Comparison of ENCODE assay signal across 9 cellular contexts in the genomic region with DNA sequence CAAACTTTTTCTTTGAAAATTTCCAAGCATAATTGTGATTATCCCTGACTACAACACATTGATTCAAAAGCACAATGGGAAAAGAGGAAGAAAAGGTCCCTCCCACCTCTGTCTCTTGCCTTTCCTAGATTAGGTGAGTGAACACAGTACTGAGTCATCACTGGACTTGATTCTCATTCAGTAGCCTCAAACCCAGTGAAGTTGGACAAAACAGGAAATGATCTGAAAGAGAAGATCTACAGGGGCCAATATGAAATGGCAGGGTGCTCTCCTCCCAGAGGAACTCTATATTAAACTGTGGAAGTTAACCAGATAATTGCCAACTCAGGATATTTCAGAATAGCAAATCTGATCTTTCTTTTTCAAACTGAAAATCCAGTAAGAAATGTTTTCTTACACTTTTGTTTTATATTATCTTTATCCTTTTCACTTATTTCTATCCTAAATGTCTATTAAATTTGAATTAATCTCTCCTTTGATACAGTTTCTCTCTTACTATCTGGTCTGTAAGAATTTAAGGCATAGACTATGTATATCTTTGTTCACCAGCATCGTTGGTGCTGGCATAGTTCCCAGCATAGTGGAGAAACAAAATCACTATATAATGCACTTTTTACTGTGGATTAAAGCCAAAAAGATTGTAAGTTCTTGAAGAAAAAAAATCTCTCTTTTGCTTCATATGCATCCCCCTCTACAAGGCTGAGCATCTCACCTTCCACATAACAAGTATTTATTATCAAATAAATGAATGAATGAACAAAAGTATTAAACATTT. TPM values are rescaled to one million over a fixed set of nuclear protein-coding genes. Genes with fewer than 3 reads are reported as not detected.
DNase-seq lines count a peak whose midpoint lies in the region; ATAC-seq, FAIRE-seq and TF ChIP-seq lines count a peak whose summit lies in the region.
"Had no signal": no experiment of that assay in that cellular context is flagged by ENCODE, and none has a peak within 500 bp of the region (broad histone marks: within the 10 kb centered on the region; RNA-seq: fewer than 3 reads in every experiment).

No MANE protein-coding gene starts in this region.

- intact Hi-C loops in MCF 10A (cut with micrococcal nuclease) = no loop called here
- intact Hi-C loops in breast epithelium (cut with DNase I; ENCODE audit: low total_unique reads) = no loop called here
- intact Hi-C loops in Calu3 (cut with micrococcal nuclease; ENCODE audit: unreplicated experiment) = no loop called here

- no peaks in the 10 kb centered on the region for H3K36me3 ChIP-seq in breast epithelium

- H3K27me3 Mint-ChIP-seq in MCF 10A (ENCODE audit: insufficient read depth, unreplicated experiment) (peaks cover 59% of the 10 kb centered on the region), WTC11 (ENCODE audit: low read depth) (peaks cover 2% of the 10 kb centered on the region; the same call in 1 of the 2 replicates), Calu3 (ENCODE audit: unreplicated experiment) (peaks cover 81% of the 10 kb centered on the region)
- no peaks in the 10 kb centered on the region for H3K27me3 Mint-ChIP-seq in T-helper 1 cell treated with Interleukin-12 subunit alpha and Interleukin-12 subunit beta and Interleukin-4 antibody, amounts not matched to agents 30 μg/mL and 1 μg/mL, for 36 hours (ENCODE audit: low read depth)

- H3K4me1 ChIP-seq in breast epithelium = no peaks in the 10 kb centered on the region

- H3K4me3 Mint-ChIP-seq in MCF 10A (ENCODE audit: unreplicated experiment) (no peak overlapping the region), WTC11 (no peak overlapping the region), Calu3 (ENCODE audit: low read depth, unreplicated experiment) (no peak overlapping the region)
- H3K4me3 Mint-ChIP-seq in T-helper 1 cell treated with Interleukin-12 subunit alpha and Interleukin-12 subunit beta and Interleukin-4 antibody, amounts not matched to agents 30 μg/mL and 1 μg/mL, for 36 hours = peak overlapping the region; percentile 59

- H3K36me3 Mint-ChIP-seq in MCF 10A (ENCODE audit: insufficient read depth, unreplicated experiment) (peaks cover 8% of the 10 kb centered on the region), WTC11 (no peaks in the 10 kb centered on the region), Calu3 (ENCODE audit: insufficient read depth, unreplicated experiment) (no peaks in the 10 kb centered on the region)
- peaks cover 13% of the 10 kb centered on the region for H3K36me3 Mint-ChIP-seq in T-helper 1 cell treated with Interleukin-12 subunit alpha and Interleukin-12 subunit beta and Interleukin-4 antibody, amounts not matched to agents 30 μg/mL and 1 μg/mL, for 36 hours (ENCODE audit: low read depth)

- BruUV-seq in MCF 10A (replicated peaks; lab: Mats Ljungman, UMichigan) = no TSS peak
- BruUV-seq in Calu3 (replicated peaks; lab: Mats Ljungman, UMichigan) = no TSS peak

- FAIRE-seq in urothelium cell line (lab: Jason Lieb, UNC) = no peak
- FAIRE-seq: endometrium had no signal

- DNase-seq in MCF 10A (ENCODE audit: unreplicated experiment) (peak; percentile 30), breast epithelium (ENCODE audit: low spot score in 2 of 2) (no peak), urothelium cell line (ENCODE audit: low spot score) (peak; percentile 65), WTC11 (ENCODE audit: low spot score) (no peak), NCI-H446 (lab: John Stamatoyannopoulos, UW) (no peak), Calu3 (no peak)

- CTCF ChIA-PET in MCF 10A (lab: Yijun Ruan, JAX) (interaction anchor here (0.6 kb wide), 1 partner anchor 1396 kb away, joined by 3 read pairs; no protein-coding TSS in a partner anchor), WTC11 (lab: Charles Lee) (no interaction called here), Calu3 (lab: Charles Lee) (interaction anchor here (0.5 to 1.2 kb wide), 2 partner anchors 12 to 1280 kb away, joined by 3 read pairs; no protein-coding TSS in a partner anchor)

- POLR2A ChIA-PET in MCF 10A (lab: Yijun Ruan, JAX) (no interaction called here), WTC11 (lab: Charles Lee) (no interaction called here)

- H3K4me3 ChIP-seq in breast epithelium = no peak overlapping the region

- H3K27me3 ChIP-seq in breast epithelium = no peaks in the 10 kb centered on the region

- no peak for TF ChIP-seq CTCF in MCF 10A (IDR thresholded peaks at IDR 0.05; ENCODE audit: unreplicated experiment)
- TF ChIP-seq CTCF in breast epithelium (IDR thresholded peaks at IDR 0.05) = no peak
- TF ChIP-seq CTCF in WTC11 (IDR thresholded peaks at IDR 0.05) = no peak
- TF ChIP-seq CTCF in Calu3 (IDR thresholded peaks at IDR 0.05; ENCODE audit: unreplicated experiment) = no peak

- H3K9me3 ChIP-seq in breast epithelium = no peaks in the 10 kb centered on the region

- no peaks in the 10 kb centered on the region for H3K9me3 Mint-ChIP-seq in MCF 10A (ENCODE audit: unreplicated experiment)
- no peaks in the 10 kb centered on the region for H3K9me3 Mint-ChIP-seq in T-helper 1 cell treated with Interleukin-12 subunit alpha and Interleukin-12 subunit beta and Interleukin-4 antibody, amounts not matched to agents 30 μg/mL and 1 μg/mL, for 36 hours
- no peaks in the 10 kb centered on the region for H3K9me3 Mint-ChIP-seq in WTC11
- no peaks in the 10 kb centered on the region for H3K9me3 Mint-ChIP-seq in Calu3 (ENCODE audit: low read depth, unreplicated experiment)

- ATAC-seq in HG03095 (IDR thresholded peaks at IDR 0.05; ENCODE audit: unreplicated experiment) = peak; percentile 54
- no peak for ATAC-seq in WTC11

- no peak overlapping the region for H3K27ac Mint-ChIP-seq in MCF 10A (ENCODE audit: low read depth, unreplicated experiment)
- H3K27ac Mint-ChIP-seq in T-helper 1 cell treated with Interleukin-12 subunit alpha and Interleukin-12 subunit beta and Interleukin-4 antibody, amounts not matched to agents 30 μg/mL and 1 μg/mL, for 36 hours = peak overlapping the region; percentile 91
- H3K27ac Mint-ChIP-seq in WTC11 = no peak overlapping the region
- H3K27ac Mint-ChIP-seq in Calu3 (ENCODE audit: unreplicated experiment) = no peak overlapping the region

- H3K4me1 Mint-ChIP-seq in MCF 10A (ENCODE audit: insufficient read depth, unreplicated experiment) (peaks cover 9% of the 10 kb centered on the region), WTC11 (peaks cover 20% of the 10 kb centered on the region), Calu3 (ENCODE audit: low read depth, unreplicated experiment) (no peaks in the 10 kb centered on the region)
- peaks cover 88% of the 10 kb centered on the region for H3K4me1 Mint-ChIP-seq in T-helper 1 cell treated with Interleukin-12 subunit alpha and Interleukin-12 subunit beta and Interleukin-4 antibody, amounts not matched to agents 30 μg/mL and 1 μg/mL, for 36 hours (ENCODE audit: low read depth)

- TF ChIP-seq POLR2A in breast epithelium (IDR thresholded peaks at IDR 0.05) = no peak

- H3K27ac ChIP-seq in breast epithelium = no peak overlapping the region

TF ChIP-seq in WTC11, 78 proteins besides CTCF, POLR2A, EP300 and RAD21:
- TF ChIP-seq NR3C1 (CRISPR knock-in tag; conservative IDR thresholded peaks at IDR 0.05; ENCODE audit: low read depth) (no peak), ZNF263 (CRISPR knock-in tag; IDR thresholded peaks at IDR 0.05; ENCODE audit: low read depth) (no peak), SP1 (CRISPR knock-in tag; conservative IDR thresholded peaks at IDR 0.05) (no peak)
- TF ChIP-seq, protein P1, sequence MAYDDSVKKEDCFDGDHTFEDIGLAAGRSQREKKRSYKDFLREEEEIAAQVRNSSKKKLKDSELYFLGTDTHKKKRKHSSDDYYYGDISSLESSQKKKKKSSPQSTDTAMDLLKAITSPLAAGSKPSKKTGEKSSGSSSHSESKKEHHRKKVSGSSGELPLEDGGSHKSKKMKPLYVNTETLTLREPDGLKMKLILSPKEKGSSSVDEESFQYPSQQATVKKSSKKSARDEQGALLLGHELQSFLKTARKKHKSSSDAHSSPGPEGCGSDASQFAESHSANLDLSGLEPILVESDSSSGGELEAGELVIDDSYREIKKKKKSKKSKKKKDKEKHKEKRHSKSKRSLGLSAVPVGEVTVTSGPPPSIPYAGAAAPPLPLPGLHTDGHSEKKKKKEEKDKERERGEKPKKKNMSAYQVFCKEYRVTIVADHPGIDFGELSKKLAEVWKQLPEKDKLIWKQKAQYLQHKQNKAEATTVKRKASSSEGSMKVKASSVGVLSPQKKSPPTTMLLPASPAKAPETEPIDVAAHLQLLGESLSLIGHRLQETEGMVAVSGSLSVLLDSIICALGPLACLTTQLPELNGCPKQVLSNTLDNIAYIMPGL (CRISPR knock-in tag; IDR thresholded peaks at IDR 0.05) = no peak
- TF ChIP-seq, protein P2, sequence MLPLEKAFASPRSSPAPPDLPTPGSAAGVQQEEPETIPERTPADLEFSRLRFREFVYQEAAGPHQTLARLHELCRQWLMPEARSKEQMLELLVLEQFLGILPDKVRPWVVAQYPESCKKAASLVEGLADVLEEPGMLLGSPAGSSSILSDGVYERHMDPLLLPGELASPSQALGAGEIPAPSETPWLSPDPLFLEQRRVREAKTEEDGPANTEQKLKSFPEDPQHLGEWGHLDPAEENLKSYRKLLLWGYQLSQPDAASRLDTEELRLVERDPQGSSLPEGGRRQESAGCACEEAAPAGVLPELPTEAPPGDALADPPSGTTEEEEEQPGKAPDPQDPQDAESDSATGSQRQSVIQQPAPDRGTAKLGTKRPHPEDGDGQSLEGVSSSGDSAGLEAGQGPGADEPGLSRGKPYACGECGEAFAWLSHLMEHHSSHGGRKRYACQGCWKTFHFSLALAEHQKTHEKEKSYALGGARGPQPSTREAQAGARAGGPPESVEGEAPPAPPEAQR (CRISPR knock-in tag; IDR thresholded peaks at IDR 0.05) = no peak
- TF ChIP-seq, protein P3, sequence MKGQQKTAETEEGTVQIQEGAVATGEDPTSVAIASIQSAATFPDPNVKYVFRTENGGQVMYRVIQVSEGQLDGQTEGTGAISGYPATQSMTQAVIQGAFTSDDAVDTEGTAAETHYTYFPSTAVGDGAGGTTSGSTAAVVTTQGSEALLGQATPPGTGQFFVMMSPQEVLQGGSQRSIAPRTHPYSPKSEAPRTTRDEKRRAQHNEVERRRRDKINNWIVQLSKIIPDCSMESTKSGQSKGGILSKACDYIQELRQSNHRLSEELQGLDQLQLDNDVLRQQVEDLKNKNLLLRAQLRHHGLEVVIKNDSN (CRISPR knock-in tag; IDR thresholded peaks at IDR 0.05) = no peak
- TF ChIP-seq, protein P4, sequence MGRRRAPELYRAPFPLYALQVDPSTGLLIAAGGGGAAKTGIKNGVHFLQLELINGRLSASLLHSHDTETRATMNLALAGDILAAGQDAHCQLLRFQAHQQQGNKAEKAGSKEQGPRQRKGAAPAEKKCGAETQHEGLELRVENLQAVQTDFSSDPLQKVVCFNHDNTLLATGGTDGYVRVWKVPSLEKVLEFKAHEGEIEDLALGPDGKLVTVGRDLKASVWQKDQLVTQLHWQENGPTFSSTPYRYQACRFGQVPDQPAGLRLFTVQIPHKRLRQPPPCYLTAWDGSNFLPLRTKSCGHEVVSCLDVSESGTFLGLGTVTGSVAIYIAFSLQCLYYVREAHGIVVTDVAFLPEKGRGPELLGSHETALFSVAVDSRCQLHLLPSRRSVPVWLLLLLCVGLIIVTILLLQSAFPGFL (CRISPR knock-in tag; IDR thresholded peaks at IDR 0.05; ENCODE audit: borderline replicate concordance) = no peak
TF ChIP-seq in WTC11: peak in this region for 0.

RNA-seq across cellular contexts. Expression of a gene that starts 41.4 kb away (rescaled TPM):
- total RNA-seq in MCF 10A (2022) (not detected in 2 replicates), breast epithelium (10 to 100 TPM; 14.2 to 21.4 (median 21.3) TPM), WTC11 (2021) (1.9 to 2.4 TPM (median 2.3 TPM) in 3 replicates), Calu3 (2022) (0.24 and 0.28 TPM in 2 replicates)

Comparison
In these comparisons a context has a peak if more than half of its experiments do, and no peak if none do; other contexts are left out.
1. DNase-seq: peak in MCF 10A (single experiment) and urothelium cell line (single experiment); none in breast epithelium (0 of 2), WTC11 (single experiment), NCI-H446 (0 of 2) and Calu3 (single experiment).